ENCODE assay signal across 10 cellular contexts in the genomic region with DNA sequence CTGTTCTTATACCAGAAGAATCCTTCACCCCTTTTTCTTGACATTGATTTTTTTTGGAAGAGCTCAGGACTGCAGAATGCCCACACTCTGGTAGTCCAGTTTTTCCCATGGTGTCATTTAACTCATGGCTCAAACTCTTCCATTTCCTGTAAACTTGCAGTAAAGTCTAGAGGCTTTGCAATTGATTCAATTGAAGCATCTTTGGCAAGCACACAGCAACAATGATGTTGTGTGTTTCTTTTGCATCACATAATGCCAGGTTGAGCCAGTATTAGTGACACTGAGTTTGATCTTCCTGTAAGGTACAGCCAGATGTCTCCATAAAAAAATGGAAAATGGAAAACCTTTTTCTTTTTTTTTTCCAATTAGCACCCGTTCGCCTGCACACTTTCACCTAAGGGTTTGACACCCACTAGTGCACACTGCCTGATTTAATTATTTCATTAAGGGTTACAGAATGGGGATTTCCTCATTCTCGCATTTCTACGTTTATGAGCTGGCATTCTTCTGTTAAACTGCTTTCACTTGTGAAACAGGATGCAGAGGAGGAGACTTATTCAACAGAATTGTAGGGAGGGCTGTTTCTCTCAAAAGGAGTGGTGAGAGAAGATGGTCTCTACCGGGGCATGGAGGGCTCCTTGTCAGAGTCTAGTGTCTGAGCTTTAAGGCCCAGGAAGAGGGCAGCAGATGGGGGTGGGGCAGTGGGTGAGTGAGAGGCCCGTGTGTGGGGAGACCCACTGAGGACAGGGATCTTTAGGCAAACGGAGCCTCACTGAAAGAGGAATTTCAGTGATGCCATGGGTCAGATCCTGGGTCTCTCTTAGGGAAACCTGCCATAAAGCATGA. TPM values are rescaled to one million over a fixed set of nuclear protein-coding genes. Genes with fewer than 3 reads are reported as not detected.
A peak's percentile ranks its signal among the peaks of the same experiment; 100 is the strongest.
DNase-seq lines count a peak whose midpoint lies in the region; ATAC-seq and TF ChIP-seq lines count a peak whose summit lies in the region.
"Had no signal": no experiment of that assay in that cellular context is flagged by ENCODE, and none has a peak within 500 bp of the region (broad histone marks: within the 10 kb centered on the region; RNA-seq: fewer than 3 reads in every experiment).

No MANE protein-coding gene starts in this region.

- no peaks in the 10 kb centered on the region for H3K9me3 ChIP-seq in SK-N-SH
- no peaks in the 10 kb centered on the region for H3K9me3 ChIP-seq in OCI-LY3 (ENCODE audit: insufficient read depth, low read length)
- no peaks in the 10 kb centered on the region for H3K9me3 ChIP-seq in effector memory CD4-positive, alpha-beta T cell (ENCODE audit: control insufficient read depth, low read length)
- H3K9me3 ChIP-seq in right atrium auricular region, result no peaks in the 10 kb centered on the region

- H3K79me2 ChIP-seq in SK-N-SH (ENCODE audit: insufficient read depth) (peaks cover 13% of the 10 kb centered on the region), OCI-LY3 (ENCODE audit: low read length) (no peaks in the 10 kb centered on the region)

- H3K9ac ChIP-seq in SK-N-SH (no peak overlapping the region), OCI-LY3 (ENCODE audit: low read length) (no peak overlapping the region)

- H3K4me1 ChIP-seq in SK-N-SH (ENCODE audit: control insufficient read depth in 1 of 2, insufficient read depth in 2 of 2, low read depth in 1 of 2, low read length in 1 of 2) (peaks cover 16 to 21% of the 10 kb centered on the region in 2 experiments; a peak in 3 of 4 replicates), OCI-LY3 (ENCODE audit: low read length) (peaks cover 15% of the 10 kb centered on the region), right atrium auricular region (peaks cover 0 to 36% of the 10 kb centered on the region in 2 donors)
- H3K4me1 ChIP-seq in effector memory CD4-positive, alpha-beta T cell (ENCODE audit: control insufficient read depth, insufficient read depth, low read length, poor library complexity, severe bottlenecking), result peaks cover 3% of the 10 kb centered on the region

- peak overlapping the region; percentile 39; the same call in 1 of the 2 replicates for H2AFZ ChIP-seq in SK-N-SH (ENCODE audit: low read depth)
- no peak overlapping the region for H2AFZ ChIP-seq in OCI-LY3 (ENCODE audit: low read depth, low read length)

- TF ChIP-seq EP300 in SK-N-SH (IDR thresholded peaks at IDR 0.05; ENCODE audit: borderline replicate concordance in 1 of 2, low read depth in 1 of 2, low read length in 1 of 2), result no peak

- H3K27me3 ChIP-seq in SK-N-SH (ENCODE audit: insufficient read depth) (no peaks in the 10 kb centered on the region), OCI-LY3 (ENCODE audit: low read depth, low read length) (peaks cover 15% of the 10 kb centered on the region; the same call in 1 of the 2 replicates), right atrium auricular region (no peaks in the 10 kb centered on the region)
- peaks cover 8% of the 10 kb centered on the region for H3K27me3 ChIP-seq in effector memory CD4-positive, alpha-beta T cell (replicated peaks; ENCODE audit: control insufficient read depth, insufficient read depth, low read length, poor library complexity, severe bottlenecking)

- H3K9me2 ChIP-seq in SK-N-SH, result no peaks in the 10 kb centered on the region

- no peaks in the 10 kb centered on the region for H4K20me1 ChIP-seq in SK-N-SH (ENCODE audit: insufficient read depth)
- H4K20me1 ChIP-seq in OCI-LY3 (ENCODE audit: insufficient read depth, low read length), result no peaks in the 10 kb centered on the region

- TF ChIP-seq CTCF in SK-N-SH (IDR thresholded peaks at IDR 0.05) (no peak), OCI-LY3 (IDR thresholded peaks at IDR 0.05; ENCODE audit: low read depth, low read length) (no peak), epithelial cell of proximal tubule (conservative IDR thresholded peaks at IDR 0.05; ENCODE audit: low read depth, low read length) (no peak), right atrium auricular region (IDR thresholded peaks at IDR 0.05) (no peak)

- POLR2A ChIA-PET in SK-N-SH (lab: Yijun Ruan, JAX), result no interaction called here

- DNase-seq in SK-N-SH, result no peak
- peak; percentile 70 for DNase-seq in epithelial cell of proximal tubule (ENCODE audit: low read depth)
- peak; percentile 14 for DNase-seq in stimulated activated naive CD8-positive, alpha-beta T cell treated with anti-CD3 and anti-CD28 coated beads, Interleukin-15, Interleukin-2, amounts not matched to agents 100 U/mL and 50 U/mL, for 24 hours
- DNase-seq in effector memory CD4-positive, alpha-beta T cell, result no peak
- DNase-seq in right atrium auricular region (ENCODE audit: low spot score), result no peak
- no peak for DNase-seq in NCI-H446 treated with DMSO at 0.1 percent for 48 hours (lab: John Stamatoyannopoulos, UW)
- DNase-seq: foreskin melanocyte had no signal

- ATAC-seq in SK-N-SH treated with all-trans-retinoic acid at 6 μM for 48 hours, result no peak
- peak; percentile 80 for ATAC-seq in stimulated activated naive CD8-positive, alpha-beta T cell treated with anti-CD3 and anti-CD28 coated beads, Interleukin-15, Interleukin-2, amounts not matched to agents 100 U/mL and 50 U/mL, for 24 hours

- CTCF ChIA-PET in SK-N-SH (lab: Yijun Ruan, JAX), result no interaction called here

- H3K4me2 ChIP-seq in SK-N-SH (no peak overlapping the region), OCI-LY3 (ENCODE audit: low read length) (peak overlapping the region; percentile 65)

- H3F3A ChIP-seq in SK-N-SH (replicated peaks; ENCODE audit: insufficient read depth), result no peaks in the 10 kb centered on the region

- H3K27ac ChIP-seq in SK-N-SH (ENCODE audit: low read depth in 2 of 2, low read length in 1 of 2) (peak overlapping the region in 1 of 2 experiments; percentile 39; a peak in 1 of 4 replicates), OCI-LY3 (ENCODE audit: low read length) (no peak overlapping the region; the same call in 1 of the 2 replicates), right atrium auricular region (no peak overlapping the region)
- no peak overlapping the region for H3K27ac ChIP-seq in effector memory CD4-positive, alpha-beta T cell (ENCODE audit: insufficient read depth, low read length, poor library complexity, severe bottlenecking)
- H3K27ac ChIP-seq: 22Rv1 had no signal

- TF ChIP-seq RAD21 in SK-N-SH (IDR thresholded peaks at IDR 0.05; ENCODE audit: low read length), result no peak

- 53% methylated on average over 7 of the region's 7 CpGs for WGBS in SK-N-SH (ENCODE audit: low lambda C conversion rate)

- H3K4me3 ChIP-seq in SK-N-SH (ENCODE audit: low read depth in 2 of 2, low read length in 1 of 2) (no peak overlapping the region), OCI-LY3 (ENCODE audit: low read length) (peak overlapping the region; percentile 42), epithelial cell of proximal tubule (ENCODE audit: low read depth, low read length) (no peak overlapping the region), right atrium auricular region (no peak overlapping the region)
- no peak overlapping the region for H3K4me3 ChIP-seq in effector memory CD4-positive, alpha-beta T cell (ENCODE audit: insufficient read depth, low read depth, low read length, poor library complexity, severe bottlenecking)

- H3K36me3 ChIP-seq in SK-N-SH (replicated peaks in 1 of 2; ENCODE audit: control insufficient read depth in 1 of 2, insufficient read depth in 2 of 2, low read length in 1 of 2), result no peaks in the 10 kb centered on the region
- no peaks in the 10 kb centered on the region for H3K36me3 ChIP-seq in OCI-LY3 (replicated peaks; ENCODE audit: low read depth, low read length)
- H3K36me3 ChIP-seq in effector memory CD4-positive, alpha-beta T cell (ENCODE audit: control insufficient read depth, insufficient read depth, low read length), result no peaks in the 10 kb centered on the region
- no peaks in the 10 kb centered on the region for H3K36me3 ChIP-seq in right atrium auricular region

TF ChIP-seq in SK-N-SH, 30 proteins besides CTCF, POLR2A, EP300 and RAD21 (continues in another document):
- TF ChIP-seq, protein P1, sequence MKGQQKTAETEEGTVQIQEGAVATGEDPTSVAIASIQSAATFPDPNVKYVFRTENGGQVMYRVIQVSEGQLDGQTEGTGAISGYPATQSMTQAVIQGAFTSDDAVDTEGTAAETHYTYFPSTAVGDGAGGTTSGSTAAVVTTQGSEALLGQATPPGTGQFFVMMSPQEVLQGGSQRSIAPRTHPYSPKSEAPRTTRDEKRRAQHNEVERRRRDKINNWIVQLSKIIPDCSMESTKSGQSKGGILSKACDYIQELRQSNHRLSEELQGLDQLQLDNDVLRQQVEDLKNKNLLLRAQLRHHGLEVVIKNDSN (IDR thresholded peaks at IDR 0.05; ENCODE audit: borderline replicate concordance, low read depth), result no peak

TF ChIP-seq in SK-N-SH treated with all-trans-retinoic acid at 6 μM for 48 hours, 23 proteins besides CTCF, POLR2A, EP300 and RAD21:
- TF ChIP-seq, protein P2, sequence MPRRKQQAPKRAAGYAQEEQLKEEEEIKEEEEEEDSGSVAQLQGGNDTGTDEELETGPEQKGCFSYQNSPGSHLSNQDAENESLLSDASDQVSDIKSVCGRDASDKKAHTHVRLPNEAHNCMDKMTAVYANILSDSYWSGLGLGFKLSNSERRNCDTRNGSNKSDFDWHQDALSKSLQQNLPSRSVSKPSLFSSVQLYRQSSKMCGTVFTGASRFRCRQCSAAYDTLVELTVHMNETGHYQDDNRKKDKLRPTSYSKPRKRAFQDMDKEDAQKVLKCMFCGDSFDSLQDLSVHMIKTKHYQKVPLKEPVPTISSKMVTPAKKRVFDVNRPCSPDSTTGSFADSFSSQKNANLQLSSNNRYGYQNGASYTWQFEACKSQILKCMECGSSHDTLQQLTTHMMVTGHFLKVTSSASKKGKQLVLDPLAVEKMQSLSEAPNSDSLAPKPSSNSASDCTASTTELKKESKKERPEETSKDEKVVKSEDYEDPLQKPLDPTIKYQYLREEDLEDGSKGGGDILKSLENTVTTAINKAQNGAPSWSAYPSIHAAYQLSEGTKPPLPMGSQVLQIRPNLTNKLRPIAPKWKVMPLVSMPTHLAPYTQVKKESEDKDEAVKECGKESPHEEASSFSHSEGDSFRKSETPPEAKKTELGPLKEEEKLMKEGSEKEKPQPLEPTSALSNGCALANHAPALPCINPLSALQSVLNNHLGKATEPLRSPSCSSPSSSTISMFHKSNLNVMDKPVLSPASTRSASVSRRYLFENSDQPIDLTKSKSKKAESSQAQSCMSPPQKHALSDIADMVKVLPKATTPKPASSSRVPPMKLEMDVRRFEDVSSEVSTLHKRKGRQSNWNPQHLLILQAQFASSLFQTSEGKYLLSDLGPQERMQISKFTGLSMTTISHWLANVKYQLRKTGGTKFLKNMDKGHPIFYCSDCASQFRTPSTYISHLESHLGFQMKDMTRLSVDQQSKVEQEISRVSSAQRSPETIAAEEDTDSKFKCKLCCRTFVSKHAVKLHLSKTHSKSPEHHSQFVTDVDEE (CRISPR knock-in tag; IDR thresholded peaks at IDR 0.05), result no peak

RNA-seq across cellular contexts. Expression of a gene that starts 2.2 kb away (rescaled TPM):
- 2.5 and 2.9 TPM in 2 replicates for polyA plus RNA-seq in SK-N-SH (2012; rRNA removed)
- polyA plus RNA-seq in SK-N-SH (2012; cell fraction: cytosol; rRNA removed), result 2.9 and 3.1 TPM in 2 replicates
- 2.2 and 3.7 TPM in 2 replicates for polyA plus RNA-seq in SK-N-SH (2012; cell fraction: nucleus; rRNA removed)
- total RNA-seq in epithelial cell of proximal tubule (2.6 and 4.2 TPM in 2 replicates), right atrium auricular region (10 to 100 TPM; 26.8 to 34.7 TPM)

Comparison
In these comparisons a context has a peak if more than half of its experiments do, and no peak if none do; other contexts are left out.
1. DNase-seq: peak in epithelial cell of proximal tubule (single experiment) and stimulated activated naive CD8-positive, alpha-beta T cell treated with anti-CD3 and anti-CD28 coated beads, Interleukin-15, Interleukin-2, amounts not matched to agents 100 U/mL and 50 U/mL, for 24 hours (single experiment); none in SK-N-SH (single experiment), effector memory CD4-positive, alpha-beta T cell (0 of 3), right atrium auricular region (single experiment) and NCI-H446 treated with DMSO at 0.1 percent for 48 hours (single experiment).